In the genomic region with DNA sequence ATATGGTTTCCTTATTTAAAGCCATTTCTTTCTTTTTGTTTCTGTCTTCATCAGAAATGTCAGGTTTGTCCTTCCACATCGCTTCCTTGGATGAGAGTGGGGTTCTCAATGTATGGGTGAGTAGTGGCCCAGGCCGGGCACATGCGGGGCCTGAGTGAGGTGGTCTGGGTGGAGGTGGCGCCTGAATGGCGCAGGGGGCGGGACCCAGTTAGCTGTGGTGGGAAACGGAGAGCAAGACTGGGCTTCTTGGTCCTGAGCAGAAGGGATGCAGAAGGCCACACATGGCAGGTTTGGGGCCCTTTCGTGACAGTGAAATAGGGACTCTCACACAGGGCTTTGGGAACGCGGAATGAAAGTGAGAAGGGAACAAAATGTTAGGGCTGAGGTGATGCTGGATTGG, we compare ENCODE assay signal across 17 cellular contexts.
DNase-seq lines count a peak whose midpoint lies in the region; ATAC-seq and TF ChIP-seq lines count a peak whose summit lies in the region.
"Had no signal": no experiment of that assay in that cellular context is flagged by ENCODE, and none has a peak within 500 bp of the region (broad histone marks: within the 10 kb centered on the region; RNA-seq: fewer than 3 reads in every experiment).

No MANE protein-coding gene starts in this region.

- no peaks in the 10 kb centered on the region for H3K9me3 Mint-ChIP-seq in endothelial cell (ENCODE audit: unreplicated experiment)
- H3K9me3 Mint-ChIP-seq: CD4-positive, alpha-beta T cell; CD8-positive, alpha-beta T cell had no signal

- peaks cover 84% of the 10 kb centered on the region for H3K36me3 ChIP-seq in right atrium auricular region

- peak; percentile 34 for DNase-seq in right atrium auricular region (ENCODE audit: low spot score)
- DNase-seq in left ventricle myocardium superior, result no peak
- no peak for DNase-seq in endothelial cell (ENCODE audit: low spot score)
- DNase-seq in Kasumi-1 (lab: John Stamatoyannopoulos, UW), result no peak
- DNase-seq in NCI-H345 (lab: John Stamatoyannopoulos, UW), result no peak
- DNase-seq: AML-193; Caco-2; Calu3; CD4-positive, alpha-beta T cell; CD8-positive, alpha-beta T cell; DMS79 treated with DMSO at 0.1 percent for 48 hours; GF-D8 had no signal

- no peaks in the 10 kb centered on the region for H3K4me1 Mint-ChIP-seq in endothelial cell (ENCODE audit: unreplicated experiment)
- H3K4me1 Mint-ChIP-seq: B cell had no signal

- intact Hi-C loops in left ventricle myocardium superior (cut with micrococcal nuclease), result no loop called here

- H3K27ac Mint-ChIP-seq in endothelial cell (ENCODE audit: unreplicated experiment), result no peak overlapping the region
- H3K27ac Mint-ChIP-seq: B cell; CD4-positive, alpha-beta T cell; CD8-positive, alpha-beta T cell had no signal

- no peak for ATAC-seq in left ventricle myocardium superior
- ATAC-seq: A549; CD8-positive, alpha-beta T cell had no signal

- no peaks in the 10 kb centered on the region for H3K4me1 ChIP-seq in right atrium auricular region
- H3K4me1 ChIP-seq: A549; BLaER1 treated with 17β-estradiol and CSF1 and Interleukin-3, amounts not matched to agents 10 nM and 100 nM; Caco-2 had no signal

- H3K9me3 ChIP-seq in right atrium auricular region, result no peaks in the 10 kb centered on the region
- H3K9me3 ChIP-seq: A549; BLaER1 treated with 17β-estradiol and CSF1 and Interleukin-3, amounts not matched to agents 10 nM and 100 nM; Caco-2 had no signal

- TF ChIP-seq CTCF in right atrium auricular region (IDR thresholded peaks at IDR 0.05), result no peak
- no peak for TF ChIP-seq CTCF in endothelial cell (IDR thresholded peaks at IDR 0.05; ENCODE audit: unreplicated experiment)

- H3K36me3 Mint-ChIP-seq in endothelial cell (ENCODE audit: low read depth, unreplicated experiment), result peaks cover 51% of the 10 kb centered on the region

- no peak overlapping the region for H3K27ac ChIP-seq in right atrium auricular region
- H3K27ac ChIP-seq: 22Rv1; A549; BLaER1 treated with 17β-estradiol and CSF1 and Interleukin-3, amounts not matched to agents 10 nM and 100 nM; C4-2B had no signal

- no peaks in the 10 kb centered on the region for H3K27me3 ChIP-seq in right atrium auricular region
- H3K27me3 ChIP-seq: BLaER1 treated with 17β-estradiol and CSF1 and Interleukin-3, amounts not matched to agents 10 nM and 100 nM had no signal

- H3K4me3 ChIP-seq in right atrium auricular region, result no peak overlapping the region
- H3K4me3 ChIP-seq: A549; BLaER1 treated with 17β-estradiol and CSF1 and Interleukin-3, amounts not matched to agents 10 nM and 100 nM had no signal

- H3K27me3 Mint-ChIP-seq in endothelial cell (ENCODE audit: unreplicated experiment), result peaks cover 4% of the 10 kb centered on the region
- H3K27me3 Mint-ChIP-seq: B cell; CD4-positive, alpha-beta T cell had no signal

- peak overlapping the region; percentile 29 for H3K4me3 Mint-ChIP-seq in endothelial cell (ENCODE audit: unreplicated experiment)
- H3K4me3 Mint-ChIP-seq: B cell; CD4-positive, alpha-beta T cell; CD8-positive, alpha-beta T cell had no signal
